13 cellular contexts compared by ENCODE assay signal in the genomic region with DNA sequence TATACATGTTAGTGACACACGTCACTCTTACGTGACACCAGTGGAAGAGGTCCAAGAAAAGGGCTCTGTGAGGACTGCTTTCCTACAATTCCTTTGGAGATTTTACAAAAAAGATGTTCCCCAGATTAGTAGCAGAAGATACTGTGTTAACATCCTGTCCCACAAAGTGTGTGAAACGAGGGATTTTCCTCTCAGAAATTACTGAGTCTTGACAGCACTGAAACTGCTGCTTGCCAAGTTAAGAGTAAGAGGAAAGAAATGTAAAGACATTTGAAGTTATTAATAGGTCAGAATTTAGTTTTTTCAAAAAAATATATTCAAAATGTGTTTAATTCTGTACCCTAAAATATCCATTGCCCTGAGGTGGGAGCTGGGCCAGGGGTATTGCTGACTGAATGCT. TPM values are rescaled to one million over a fixed set of nuclear protein-coding genes. Genes with fewer than 3 reads are reported as not detected.
DNase-seq lines count a peak whose midpoint lies in the region; ATAC-seq, FAIRE-seq and TF ChIP-seq lines count a peak whose summit lies in the region.
"Had no signal": no experiment of that assay in that cellular context is flagged by ENCODE, and none has a peak within 500 bp of the region (broad histone marks: within the 10 kb centered on the region; RNA-seq: fewer than 3 reads in every experiment).

No MANE protein-coding gene starts in this region.

- H3K9ac ChIP-seq in endothelial cell of umbilical vein (replicated peaks; ENCODE audit: extremely low read depth, insufficient read depth, low read length), result no peak overlapping the region

- H2AFZ ChIP-seq in endothelial cell of umbilical vein (ENCODE audit: low read depth, low read length), result no peak overlapping the region

- no peak overlapping the region for H3K4me3 ChIP-seq in endothelial cell of umbilical vein (replicated peaks in 1 of 3; ENCODE audit: insufficient read depth in 1 of 3, low read depth in 1 of 3, low read length in 3 of 3)
- H3K4me3 ChIP-seq: adrenal gland, lower lobe of right lung had no signal

- H3K36me3 Mint-ChIP-seq in CD14-positive monocyte, result peaks cover 72 to 84% of the 10 kb centered on the region in 2 donors

- H4K20me1 ChIP-seq in endothelial cell of umbilical vein (replicated peaks; ENCODE audit: control insufficient read depth, extremely low read depth, insufficient read depth, low read length), result no peaks in the 10 kb centered on the region

- no peak for FAIRE-seq in endothelial cell of umbilical vein (lab: Jason Lieb, UNC)
- no peak for FAIRE-seq in GM12891 (lab: Jason Lieb, UNC)

- peaks cover 0 to 2% (median 0%) of the 10 kb centered on the region in 3 donors for H3K27me3 Mint-ChIP-seq in CD14-positive monocyte (ENCODE audit: low read depth in 3 of 3)

- CTCF ChIA-PET in RWPE1 (lab: Yijun Ruan, JAX), result interaction anchor here (0.6 to 0.8 kb wide), 2 partner anchors 183 to 1536 kb away, joined by 3 to 4 read pairs; a partner anchor contains a TSS
- CTCF ChIA-PET in endothelial cell of umbilical vein (lab: Charles Lee), result interaction anchor here (0.8 to 3.7 kb wide), 5 partner anchors 7 to 183 kb away, joined by 3 to 20 read pairs (median 12); a partner anchor contains a TSS

- H3K4me1 ChIP-seq in endothelial cell of umbilical vein (ENCODE audit: control insufficient read depth, extremely low read depth, insufficient read depth, low read length), result peaks cover 43% of the 10 kb centered on the region

- DNase-seq in CD14-positive monocyte (ENCODE audit: low spot score) (no peak), RWPE1 (ENCODE audit: low spot score) (no peak), endothelial cell of umbilical vein (ENCODE audit: low read depth, low spot score) (peak; percentile 38), renal cortical epithelial cell (ENCODE audit: low read depth) (peak; percentile 43), GM12891 (ENCODE audit: insufficient read length, low spot score) (no peak), DMS79 treated with DMSO at 0.1 percent for 48 hours (lab: John Stamatoyannopoulos, UW) (no peak), nucleus accumbens (lab: John Stamatoyannopoulos, UW) (no peak)
- DNase-seq in stimulated activated naive CD8-positive, alpha-beta T cell treated with anti-CD3 and anti-CD28 coated beads, Interleukin-15, Interleukin-2, amounts not matched to agents 100 U/mL and 50 U/mL, for 24 hours, result no peak
- DNase-seq: adrenal gland; CD8-positive, alpha-beta memory T cell; lower lobe of right lung; NCI-H82 had no signal

- H3K27ac ChIP-seq in RWPE1 (peak overlapping the region; percentile 74; the same call in 1 of the 2 replicates), endothelial cell of umbilical vein (ENCODE audit: insufficient read depth, low read depth, low read length) (peak overlapping the region; percentile 55)

- H3K79me2 ChIP-seq in endothelial cell of umbilical vein (ENCODE audit: control insufficient read depth, insufficient read depth, low read length), result no peaks in the 10 kb centered on the region

- dilution Hi-C loops in endothelial cell of umbilical vein (cut with MboI; ENCODE audit: extremely low pct_ligation_motif_present, low sequenced_read_pairs), result no loop called here

- peaks cover 29% of the 10 kb centered on the region for H3K4me1 Mint-ChIP-seq in CD14-positive monocyte

- TF ChIP-seq POLR2A in endothelial cell of umbilical vein (IDR thresholded peaks at IDR 0.05; ENCODE audit: low read depth, low read length) (no peak), GM12891 (IDR thresholded peaks at IDR 0.05; ENCODE audit: low read depth, low read length) (no peak)

- no peak overlapping the region for H3K4me2 ChIP-seq in endothelial cell of umbilical vein (ENCODE audit: insufficient read depth, low read length)

- no peaks in the 10 kb centered on the region for H3K36me3 ChIP-seq in endothelial cell of umbilical vein (ENCODE audit: control insufficient read depth in 2 of 2, extremely low read depth in 1 of 2, insufficient read depth in 2 of 2, low read length in 2 of 2)

- H3K9me3 ChIP-seq in endothelial cell of umbilical vein (replicated peaks; ENCODE audit: control insufficient read depth, insufficient read depth, low read length), result no peaks in the 10 kb centered on the region
- H3K9me3 ChIP-seq: adrenal gland, lower lobe of right lung had no signal

- TF ChIP-seq CTCF in CD14-positive monocyte (IDR thresholded peaks at IDR 0.05) (no peak), RWPE1 (conservative IDR thresholded peaks at IDR 0.05; ENCODE audit: low read depth) (no peak), endothelial cell of umbilical vein (IDR thresholded peaks at IDR 0.05; ENCODE audit: extremely low read depth in 1 of 2, insufficient read depth in 1 of 2, low read depth in 1 of 2, low read length in 2 of 2) (no peak)

- H3K9me1 ChIP-seq in endothelial cell of umbilical vein (replicated peaks; ENCODE audit: control insufficient read depth, extremely low read depth, insufficient read depth, low read length), result no peaks in the 10 kb centered on the region

- intact Hi-C loops in CD14-positive monocyte (cut with micrococcal nuclease) (no loop called here), endothelial cell of umbilical vein (cut with micrococcal nuclease) (loop anchor here (1.0 kb wide), 2 partner anchors 59 to 183 kb away; a partner anchor contains a TSS)

- H3K4me3 Mint-ChIP-seq in CD14-positive monocyte, result no peak overlapping the region
- H3K4me3 Mint-ChIP-seq: CD8-positive, alpha-beta memory T cell; T-helper 2 cell treated with Interferon-gamma antibody and Interleukin-4, amounts not matched to agents 5 μg/mL and 100 μg/mL, for 36 hours had no signal

- peak overlapping the region; percentile 38 to 98 (median 96) for H3K27ac Mint-ChIP-seq in CD14-positive monocyte
- H3K27ac Mint-ChIP-seq: T-helper 2 cell treated with Interferon-gamma antibody and Interleukin-4, amounts not matched to agents 5 μg/mL and 100 μg/mL, for 36 hours had no signal

- POLR2A ChIA-PET in RWPE1 (lab: Yijun Ruan, JAX; ENCODE audit: low non-redundant PET) (no interaction called here), endothelial cell of umbilical vein (lab: Charles Lee) (no interaction called here)

- no peaks in the 10 kb centered on the region for H3K27me3 ChIP-seq in endothelial cell of umbilical vein (ENCODE audit: control insufficient read depth in 2 of 2, insufficient read depth in 2 of 2, low read length in 2 of 2)
- H3K27me3 ChIP-seq: adrenal gland had no signal

- BruUV-seq in endothelial cell of umbilical vein (replicated peaks; lab: Mats Ljungman, UMichigan), result no TSS peak

- no peak for ATAC-seq in stimulated activated naive CD8-positive, alpha-beta T cell treated with anti-CD3 and anti-CD28 coated beads, Interleukin-15, Interleukin-2, amounts not matched to agents 100 U/mL and 50 U/mL, for 24 hours

- H3K9me3 Mint-ChIP-seq in CD14-positive monocyte, result no peaks in the 10 kb centered on the region
- H3K9me3 Mint-ChIP-seq: CD8-positive, alpha-beta memory T cell; T-helper 2 cell treated with Interferon-gamma antibody and Interleukin-4, amounts not matched to agents 5 μg/mL and 100 μg/mL, for 36 hours had no signal

TF ChIP-seq in endothelial cell of umbilical vein, 7 proteins besides CTCF, POLR2A, EP300 and RAD21:
- no peak for TF ChIP-seq GATA2 (IDR thresholded peaks at IDR 0.05; ENCODE audit: insufficient read depth, insufficient read length, low read depth, low read length)
- TF ChIP-seq EZH2 (IDR thresholded peaks at IDR 0.05; ENCODE audit: borderline replicate concordance, low read depth, low read length, severe bottlenecking), result no peak
- TF ChIP-seq POLR2AphosphoS5 (IDR thresholded peaks at IDR 0.05; ENCODE audit: insufficient read depth, low read depth, low read length), result no peak
- no peak for TF ChIP-seq FOS (IDR thresholded peaks at IDR 0.05; ENCODE audit: borderline replicate concordance, insufficient read depth, low read length)
- TF ChIP-seq MYC (IDR thresholded peaks at IDR 0.05; ENCODE audit: low read depth, low read length), result no peak
- TF ChIP-seq, protein P1, sequence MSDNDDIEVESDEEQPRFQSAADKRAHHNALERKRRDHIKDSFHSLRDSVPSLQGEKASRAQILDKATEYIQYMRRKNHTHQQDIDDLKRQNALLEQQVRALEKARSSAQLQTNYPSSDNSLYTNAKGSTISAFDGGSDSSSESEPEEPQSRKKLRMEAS (IDR thresholded peaks at IDR 0.05; ENCODE audit: insufficient read depth, insufficient read length), result no peak
- no peak for TF ChIP-seq JUN (IDR thresholded peaks at IDR 0.05; ENCODE audit: borderline replicate concordance, insufficient read depth, insufficient read length, low read depth)

TF ChIP-seq in GM12891, 5 proteins besides CTCF, POLR2A, EP300 and RAD21:
- no peak for TF ChIP-seq TAF1 (IDR thresholded peaks at IDR 0.05; ENCODE audit: low read depth, low read length)
- TF ChIP-seq PAX5 (IDR thresholded peaks at IDR 0.05; ENCODE audit: insufficient read depth, low read length, severe bottlenecking), result no peak

RNA-seq across cellular contexts. Expression of a gene that starts 58.8 kb away (rescaled TPM):
- 1 to 10 TPM; 1.2 to 1.6 TPM for polyA plus RNA-seq in CD14-positive monocyte
- 0.30 and 0.42 TPM in 2 replicates for total RNA-seq in endothelial cell of umbilical vein
- 0.07 and 0.10 TPM in 2 replicates for polyA plus RNA-seq in endothelial cell of umbilical vein
- polyA plus RNA-seq in endothelial cell of umbilical vein (2011; cell fraction: cytosol; rRNA removed), result 0.08 and 0.15 TPM in 2 replicates
- 0.15 and 0.22 TPM in 2 replicates for polyA plus RNA-seq in endothelial cell of umbilical vein (2011; cell fraction: nucleus; rRNA removed)
- 0.15 and 0.19 TPM in 2 replicates for polyA plus RNA-seq in endothelial cell of umbilical vein (2012)
- 0.13 and 0.19 TPM in 2 replicates for polyA minus RNA-seq in endothelial cell of umbilical vein
- 25.4 TPM for polyA minus RNA-seq in endothelial cell of umbilical vein (2011; cell fraction: cytosol; rRNA and poly(A)+ RNA removed)
- 0.19 TPM in 1 of 2 replicates, not detected in the other for polyA minus RNA-seq in endothelial cell of umbilical vein (2011; cell fraction: nucleus; rRNA and poly(A)+ RNA removed)
- total RNA-seq in renal cortical epithelial cell, result 21.5 and 28.5 TPM in 2 replicates
- 0.10 TPM for polyA plus RNA-seq in GM12891 (2012; ENCODE audit: low read depth, missing spikeins)

Comparison
In these comparisons a context has a peak if more than half of its experiments do, and no peak if none do; other contexts are left out.
1. DNase-seq: peak in endothelial cell of umbilical vein (single experiment) and renal cortical epithelial cell (single experiment); none in CD14-positive monocyte (single experiment), RWPE1 (single experiment), GM12891 (single experiment), DMS79 treated with DMSO at 0.1 percent for 48 hours (single experiment), nucleus accumbens (0 of 56) and stimulated activated naive CD8-positive, alpha-beta T cell treated with anti-CD3 and anti-CD28 coated beads, Interleukin-15, Interleukin-2, amounts not matched to agents 100 U/mL and 50 U/mL, for 24 hours (single experiment).
2. RNA of a gene that starts 58.8 kb away (total RNA-seq): 21.5 to 28.5 TPM in renal cortical epithelial cell; 0.30 to 0.42 TPM in endothelial cell of umbilical vein; every median in the first group is over 10 times any median in the second.